ENCODE assay signal across 15 cellular contexts in the genomic region with DNA sequence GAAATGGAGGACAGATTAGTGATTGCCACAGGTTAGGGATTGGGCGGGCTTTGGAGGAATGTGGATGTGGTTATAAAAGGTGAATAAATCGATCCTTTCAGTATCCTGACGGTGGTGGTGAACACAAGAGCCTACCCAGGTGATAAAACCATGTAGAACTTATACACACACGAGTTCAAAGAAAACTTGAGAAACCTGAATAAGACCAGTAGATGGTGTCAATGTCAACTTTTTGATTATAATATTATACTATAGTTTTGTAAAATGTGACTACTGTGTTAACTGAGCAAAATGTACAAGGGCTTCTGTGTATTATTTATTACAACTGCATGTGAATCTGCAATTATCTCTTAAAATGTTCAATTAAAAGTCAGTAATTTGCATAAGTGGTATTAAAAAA.
"Had no signal": no experiment of that assay in that cellular context is flagged by ENCODE, and none has a peak within 500 bp of the region (broad histone marks: within the 10 kb centered on the region; RNA-seq: fewer than 3 reads in every experiment).

No MANE protein-coding gene starts in this region.

- H3K9me3 Mint-ChIP-seq: activated naive CD4-positive, alpha-beta T cell treated with anti-CD3 and anti-CD28 coated beads, Interleukin-2, amount 10 ng/mL, durations not matched to agents 7 days and 5 days; activated T-helper 17 cell treated with anti-CD3 and anti-CD28 coated beads, Interleukin-2, amount 50 U/mL, for 72 hours; stimulated activated naive CD8-positive, alpha-beta T cell treated with anti-CD3 and anti-CD28 coated beads, Interleukin-15, Interleukin-2, amounts not matched to agents 100 ng/mL and 50 ng/mL, for 24 hours had no signal

- H3K4me1 Mint-ChIP-seq: activated CD4-positive, alpha-beta T cell treated with anti-CD3 and anti-CD28 coated beads for 36 hours; activated naive CD4-positive, alpha-beta T cell treated with anti-CD3 and anti-CD28 coated beads, Interleukin-2, amount 10 ng/mL, durations not matched to agents 7 days and 5 days; activated T-helper 17 cell treated with anti-CD3 and anti-CD28 coated beads, Interleukin-2, amount 50 U/mL, for 72 hours had no signal

- H3K4me3 Mint-ChIP-seq: activated CD4-positive, alpha-beta T cell treated with anti-CD3 and anti-CD28 coated beads for 36 hours; activated CD8-positive, alpha-beta T cell treated with anti-CD3 and anti-CD28 coated beads, Interleukin-2, amount 10 ng/mL, durations not matched to agents 7 days and 5 days; activated naive CD4-positive, alpha-beta T cell treated with anti-CD3 and anti-CD28 coated beads, Interleukin-2, amount 10 ng/mL, durations not matched to agents 7 days and 5 days; activated T-helper 17 cell treated with anti-CD3 and anti-CD28 coated beads, Interleukin-2, amount 50 U/mL, for 72 hours; stimulated activated naive CD8-positive, alpha-beta T cell treated with anti-CD3 and anti-CD28 coated beads, Interleukin-15, Interleukin-2, amounts not matched to agents 100 ng/mL and 50 ng/mL, for 24 hours had no signal

- H3K27ac Mint-ChIP-seq: activated CD4-positive, alpha-beta T cell treated with anti-CD3 and anti-CD28 coated beads for 36 hours; activated CD8-positive, alpha-beta T cell treated with anti-CD3 and anti-CD28 coated beads, Interleukin-2, amount 10 ng/mL, durations not matched to agents 7 days and 5 days; activated naive CD4-positive, alpha-beta T cell treated with anti-CD3 and anti-CD28 coated beads, Interleukin-2, amount 10 ng/mL, durations not matched to agents 7 days and 5 days; activated T-helper 17 cell treated with anti-CD3 and anti-CD28 coated beads, Interleukin-2, amount 50 U/mL, for 72 hours; stimulated activated naive CD8-positive, alpha-beta T cell treated with anti-CD3 and anti-CD28 coated beads, Interleukin-15, Interleukin-2, amounts not matched to agents 100 ng/mL and 50 ng/mL, for 24 hours had no signal

- H3K27ac ChIP-seq: coronary artery, ovary, upper lobe of right lung, VCaP had no signal

- DNase-seq: activated CD4-positive, alpha-beta T cell treated with anti-CD3 and anti-CD28 coated beads for 36 hours; activated CD8-positive, alpha-beta T cell treated with anti-CD3 and anti-CD28 coated beads, Interleukin-2, amount 10 ng/mL, durations not matched to agents 7 days and 5 days; activated naive CD4-positive, alpha-beta T cell treated with anti-CD3 and anti-CD28 coated beads, Interleukin-2, amount 10 ng/mL, durations not matched to agents 7 days and 5 days; caudate nucleus; effector CD8-positive, alpha-beta T cell; hippocampal formation; ovary; stimulated activated CD4-positive, alpha-beta T cell treated with anti-CD3 and anti-CD28 coated beads, Interleukin-2, amount 100 ng/mL, for 48 hours; stimulated activated CD8-positive, alpha-beta memory T cell treated with anti-CD3 and anti-CD28 coated beads, Interleukin-4, amount 100 ng/mL, for 48 hours; T-helper 9 cell; upper lobe of right lung had no signal

- H3K27me3 Mint-ChIP-seq: activated CD4-positive, alpha-beta T cell treated with anti-CD3 and anti-CD28 coated beads for 36 hours; activated naive CD4-positive, alpha-beta T cell treated with anti-CD3 and anti-CD28 coated beads, Interleukin-2, amount 10 ng/mL, durations not matched to agents 7 days and 5 days; activated T-helper 17 cell treated with anti-CD3 and anti-CD28 coated beads, Interleukin-2, amount 50 U/mL, for 72 hours; stimulated activated naive CD8-positive, alpha-beta T cell treated with anti-CD3 and anti-CD28 coated beads, Interleukin-15, Interleukin-2, amounts not matched to agents 100 ng/mL and 50 ng/mL, for 24 hours had no signal

- ATAC-seq: activated CD4-positive, alpha-beta T cell treated with anti-CD3 and anti-CD28 coated beads for 36 hours; activated CD8-positive, alpha-beta T cell treated with anti-CD3 and anti-CD28 coated beads, Interleukin-2, amount 10 ng/mL, durations not matched to agents 7 days and 5 days; activated T-helper 17 cell treated with anti-CD3 and anti-CD28 coated beads, Interleukin-2, amount 50 U/mL, for 72 hours; upper lobe of right lung had no signal

- H3K36me3 Mint-ChIP-seq: activated naive CD4-positive, alpha-beta T cell treated with anti-CD3 and anti-CD28 coated beads, Interleukin-2, amount 10 ng/mL, durations not matched to agents 7 days and 5 days had no signal
